2 cellular contexts compared by ENCODE assay signal in genomic region chr5:142150431-142150830, GRCh38.
TF ChIP-seq lines count a peak whose summit lies in the region.

No MANE protein-coding gene starts in this region.

TF ChIP-seq in IMR-90, 13 proteins besides CTCF, POLR2A, EP300 and RAD21:
- no peak for TF ChIP-seq RCOR1 (IDR thresholded peaks at IDR 0.05; ENCODE audit: insufficient replicate concordance, low read length)
- TF ChIP-seq CEBPB (IDR thresholded peaks at IDR 0.05; ENCODE audit: low read depth, low read length): no peak
- TF ChIP-seq MAZ (IDR thresholded peaks at IDR 0.05; ENCODE audit: borderline replicate concordance, low read depth, low read length): no peak
- no peak for TF ChIP-seq MAFK (IDR thresholded peaks at IDR 0.05; ENCODE audit: low read depth, low read length)
- TF ChIP-seq MXI1 (IDR thresholded peaks at IDR 0.05; ENCODE audit: borderline replicate concordance, low read depth, low read length): no peak
- no peak for TF ChIP-seq RFX5 (IDR thresholded peaks at IDR 0.05; ENCODE audit: low read depth, low read length)
- no peak for TF ChIP-seq CHD1 (IDR thresholded peaks at IDR 0.05; ENCODE audit: low read depth, low read length)
- TF ChIP-seq FOS (IDR thresholded peaks at IDR 0.05; ENCODE audit: low read depth, low read length): no peak
- TF ChIP-seq BHLHE40 (IDR thresholded peaks at IDR 0.05; ENCODE audit: low read depth, low read length): no peak
- TF ChIP-seq NFE2L2 (IDR thresholded peaks at IDR 0.05; ENCODE audit: low read depth, low read length): no peak
- TF ChIP-seq, protein P1, sequence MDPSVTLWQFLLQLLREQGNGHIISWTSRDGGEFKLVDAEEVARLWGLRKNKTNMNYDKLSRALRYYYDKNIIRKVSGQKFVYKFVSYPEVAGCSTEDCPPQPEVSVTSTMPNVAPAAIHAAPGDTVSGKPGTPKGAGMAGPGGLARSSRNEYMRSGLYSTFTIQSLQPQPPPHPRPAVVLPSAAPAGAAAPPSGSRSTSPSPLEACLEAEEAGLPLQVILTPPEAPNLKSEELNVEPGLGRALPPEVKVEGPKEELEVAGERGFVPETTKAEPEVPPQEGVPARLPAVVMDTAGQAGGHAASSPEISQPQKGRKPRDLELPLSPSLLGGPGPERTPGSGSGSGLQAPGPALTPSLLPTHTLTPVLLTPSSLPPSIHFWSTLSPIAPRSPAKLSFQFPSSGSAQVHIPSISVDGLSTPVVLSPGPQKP (IDR thresholded peaks at IDR 0.05; ENCODE audit: borderline replicate concordance, low read depth, low read length): no peak
- TF ChIP-seq SMC3 (IDR thresholded peaks at IDR 0.05; ENCODE audit: low read depth, low read length): no peak
- TF ChIP-seq USF2 (IDR thresholded peaks at IDR 0.05; ENCODE audit: low read depth, low read length): no peak

TF ChIP-seq in HepG2, 621 proteins besides CTCF, POLR2A, EP300 and RAD21:
- TF ChIP-seq ZNF121 (CRISPR knock-in tag; IDR thresholded peaks at IDR 0.05) (no peak), ZNF713 (CRISPR knock-in tag; IDR thresholded peaks at IDR 0.05) (no peak), RFX3 (CRISPR knock-in tag; IDR thresholded peaks at IDR 0.05) (no peak), ZBTB3 (CRISPR knock-in tag; IDR thresholded peaks at IDR 0.05; ENCODE audit: borderline replicate concordance, low read depth) (no peak), ZNF780A (CRISPR knock-in tag; IDR thresholded peaks at IDR 0.05) (no peak), ZKSCAN8 (CRISPR knock-in tag; IDR thresholded peaks at IDR 0.05; ENCODE audit: borderline replicate concordance) (no peak), SP1 (IDR thresholded peaks at IDR 0.05) (no peak), SP1 (CRISPR knock-in tag; IDR thresholded peaks at IDR 0.05) (no peak), FOXM1 (CRISPR knock-in tag; IDR thresholded peaks at IDR 0.05) (no peak), SP5 (CRISPR knock-in tag; IDR thresholded peaks at IDR 0.05; ENCODE audit: borderline replicate concordance, low read depth) (no peak), ZSCAN22 (CRISPR knock-in tag; IDR thresholded peaks at IDR 0.05) (no peak), PLSCR1 (CRISPR knock-in tag; IDR thresholded peaks at IDR 0.05; ENCODE audit: borderline replicate concordance) (no peak), ZNF570 (CRISPR knock-in tag; IDR thresholded peaks at IDR 0.05; ENCODE audit: borderline replicate concordance) (no peak)
- TF ChIP-seq, protein P2, sequence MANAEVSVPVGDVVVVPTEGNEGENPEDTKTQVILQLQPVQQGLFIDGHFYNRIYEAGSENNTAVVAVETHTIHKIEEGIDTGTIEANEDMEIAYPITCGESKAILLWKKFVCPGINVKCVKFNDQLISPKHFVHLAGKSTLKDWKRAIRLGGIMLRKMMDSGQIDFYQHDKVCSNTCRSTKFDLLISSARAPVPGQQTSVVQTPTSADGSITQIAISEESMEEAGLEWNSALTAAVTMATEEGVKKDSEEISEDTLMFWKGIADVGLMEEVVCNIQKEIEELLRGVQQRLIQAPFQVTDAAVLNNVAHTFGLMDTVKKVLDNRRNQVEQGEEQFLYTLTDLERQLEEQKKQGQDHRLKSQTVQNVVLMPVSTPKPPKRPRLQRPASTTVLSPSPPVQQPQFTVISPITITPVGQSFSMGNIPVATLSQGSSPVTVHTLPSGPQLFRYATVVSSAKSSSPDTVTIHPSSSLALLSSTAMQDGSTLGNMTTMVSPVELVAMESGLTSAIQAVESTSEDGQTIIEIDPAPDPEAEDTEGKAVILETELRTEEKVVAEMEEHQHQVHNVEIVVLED (CRISPR knock-in tag; IDR thresholded peaks at IDR 0.05; ENCODE audit: borderline replicate concordance): no peak
- TF ChIP-seq, protein P3, sequence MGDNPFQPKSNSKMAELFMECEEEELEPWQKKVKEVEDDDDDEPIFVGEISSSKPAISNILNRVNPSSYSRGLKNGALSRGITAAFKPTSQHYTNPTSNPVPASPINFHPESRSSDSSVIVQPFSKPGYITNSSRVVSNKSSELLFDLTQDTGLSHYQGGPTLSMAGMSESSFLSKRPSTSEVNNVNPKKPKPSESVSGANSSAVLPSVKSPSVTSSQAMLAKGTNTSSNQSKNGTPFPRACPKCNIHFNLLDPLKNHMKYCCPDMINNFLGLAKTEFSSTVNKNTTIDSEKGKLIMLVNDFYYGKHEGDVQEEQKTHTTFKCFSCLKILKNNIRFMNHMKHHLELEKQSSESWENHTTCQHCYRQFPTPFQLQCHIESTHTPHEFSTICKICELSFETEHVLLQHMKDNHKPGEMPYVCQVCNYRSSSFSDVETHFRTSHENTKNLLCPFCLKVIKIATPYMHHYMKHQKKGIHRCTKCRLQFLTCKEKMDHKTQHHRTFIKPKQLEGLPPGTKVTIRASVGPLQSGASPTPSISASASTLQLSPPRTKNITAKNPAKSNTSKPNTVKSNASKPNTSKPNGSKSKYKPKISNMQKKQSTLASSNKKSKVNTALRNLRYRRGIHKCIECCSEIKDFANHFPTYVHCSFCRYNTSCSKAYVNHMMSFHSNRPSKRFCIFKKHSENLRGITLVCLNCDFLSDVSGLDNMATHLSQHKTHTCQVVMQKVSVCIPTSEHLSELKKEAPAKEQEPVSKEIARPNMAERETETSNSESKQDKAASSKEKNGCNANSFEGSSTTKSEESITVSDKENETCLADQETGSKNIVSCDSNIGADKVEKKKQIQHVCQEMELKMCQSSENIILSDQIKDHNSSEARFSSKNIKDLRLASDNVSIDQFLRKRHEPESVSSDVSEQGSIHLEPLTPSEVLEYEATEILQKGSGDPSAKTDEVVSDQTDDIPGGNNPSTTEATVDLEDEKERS (CRISPR knock-in tag; IDR thresholded peaks at IDR 0.05): no peak
- TF ChIP-seq, protein P4, sequence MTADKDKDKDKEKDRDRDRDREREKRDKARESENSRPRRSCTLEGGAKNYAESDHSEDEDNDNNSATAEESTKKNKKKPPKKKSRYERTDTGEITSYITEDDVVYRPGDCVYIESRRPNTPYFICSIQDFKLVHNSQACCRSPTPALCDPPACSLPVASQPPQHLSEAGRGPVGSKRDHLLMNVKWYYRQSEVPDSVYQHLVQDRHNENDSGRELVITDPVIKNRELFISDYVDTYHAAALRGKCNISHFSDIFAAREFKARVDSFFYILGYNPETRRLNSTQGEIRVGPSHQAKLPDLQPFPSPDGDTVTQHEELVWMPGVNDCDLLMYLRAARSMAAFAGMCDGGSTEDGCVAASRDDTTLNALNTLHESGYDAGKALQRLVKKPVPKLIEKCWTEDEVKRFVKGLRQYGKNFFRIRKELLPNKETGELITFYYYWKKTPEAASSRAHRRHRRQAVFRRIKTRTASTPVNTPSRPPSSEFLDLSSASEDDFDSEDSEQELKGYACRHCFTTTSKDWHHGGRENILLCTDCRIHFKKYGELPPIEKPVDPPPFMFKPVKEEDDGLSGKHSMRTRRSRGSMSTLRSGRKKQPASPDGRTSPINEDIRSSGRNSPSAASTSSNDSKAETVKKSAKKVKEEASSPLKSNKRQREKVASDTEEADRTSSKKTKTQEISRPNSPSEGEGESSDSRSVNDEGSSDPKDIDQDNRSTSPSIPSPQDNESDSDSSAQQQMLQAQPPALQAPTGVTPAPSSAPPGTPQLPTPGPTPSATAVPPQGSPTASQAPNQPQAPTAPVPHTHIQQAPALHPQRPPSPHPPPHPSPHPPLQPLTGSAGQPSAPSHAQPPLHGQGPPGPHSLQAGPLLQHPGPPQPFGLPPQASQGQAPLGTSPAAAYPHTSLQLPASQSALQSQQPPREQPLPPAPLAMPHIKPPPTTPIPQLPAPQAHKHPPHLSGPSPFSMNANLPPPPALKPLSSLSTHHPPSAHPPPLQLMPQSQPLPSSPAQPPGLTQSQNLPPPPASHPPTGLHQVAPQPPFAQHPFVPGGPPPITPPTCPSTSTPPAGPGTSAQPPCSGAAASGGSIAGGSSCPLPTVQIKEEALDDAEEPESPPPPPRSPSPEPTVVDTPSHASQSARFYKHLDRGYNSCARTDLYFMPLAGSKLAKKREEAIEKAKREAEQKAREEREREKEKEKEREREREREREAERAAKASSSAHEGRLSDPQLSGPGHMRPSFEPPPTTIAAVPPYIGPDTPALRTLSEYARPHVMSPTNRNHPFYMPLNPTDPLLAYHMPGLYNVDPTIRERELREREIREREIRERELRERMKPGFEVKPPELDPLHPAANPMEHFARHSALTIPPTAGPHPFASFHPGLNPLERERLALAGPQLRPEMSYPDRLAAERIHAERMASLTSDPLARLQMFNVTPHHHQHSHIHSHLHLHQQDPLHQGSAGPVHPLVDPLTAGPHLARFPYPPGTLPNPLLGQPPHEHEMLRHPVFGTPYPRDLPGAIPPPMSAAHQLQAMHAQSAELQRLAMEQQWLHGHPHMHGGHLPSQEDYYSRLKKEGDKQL (CRISPR knock-in tag; IDR thresholded peaks at IDR 0.05; ENCODE audit: low read depth): no peak
